1 cellular context compared by ENCODE assay signal in genomic region chr17:34571428-34572130, GRCh38.
TF ChIP-seq lines count a peak whose summit lies in the region.

No MANE protein-coding gene starts in this region.

TF ChIP-seq in HepG2, 621 proteins besides CTCF, POLR2A, EP300 and RAD21:
- TF ChIP-seq, protein P1, sequence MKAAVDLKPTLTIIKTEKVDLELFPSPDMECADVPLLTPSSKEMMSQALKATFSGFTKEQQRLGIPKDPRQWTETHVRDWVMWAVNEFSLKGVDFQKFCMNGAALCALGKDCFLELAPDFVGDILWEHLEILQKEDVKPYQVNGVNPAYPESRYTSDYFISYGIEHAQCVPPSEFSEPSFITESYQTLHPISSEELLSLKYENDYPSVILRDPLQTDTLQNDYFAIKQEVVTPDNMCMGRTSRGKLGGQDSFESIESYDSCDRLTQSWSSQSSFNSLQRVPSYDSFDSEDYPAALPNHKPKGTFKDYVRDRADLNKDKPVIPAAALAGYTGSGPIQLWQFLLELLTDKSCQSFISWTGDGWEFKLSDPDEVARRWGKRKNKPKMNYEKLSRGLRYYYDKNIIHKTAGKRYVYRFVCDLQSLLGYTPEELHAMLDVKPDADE (CRISPR knock-in tag; IDR thresholded peaks at IDR 0.05) = no peak
